Comparison of ENCODE assay signal across 7 cellular contexts in the genomic region with DNA sequence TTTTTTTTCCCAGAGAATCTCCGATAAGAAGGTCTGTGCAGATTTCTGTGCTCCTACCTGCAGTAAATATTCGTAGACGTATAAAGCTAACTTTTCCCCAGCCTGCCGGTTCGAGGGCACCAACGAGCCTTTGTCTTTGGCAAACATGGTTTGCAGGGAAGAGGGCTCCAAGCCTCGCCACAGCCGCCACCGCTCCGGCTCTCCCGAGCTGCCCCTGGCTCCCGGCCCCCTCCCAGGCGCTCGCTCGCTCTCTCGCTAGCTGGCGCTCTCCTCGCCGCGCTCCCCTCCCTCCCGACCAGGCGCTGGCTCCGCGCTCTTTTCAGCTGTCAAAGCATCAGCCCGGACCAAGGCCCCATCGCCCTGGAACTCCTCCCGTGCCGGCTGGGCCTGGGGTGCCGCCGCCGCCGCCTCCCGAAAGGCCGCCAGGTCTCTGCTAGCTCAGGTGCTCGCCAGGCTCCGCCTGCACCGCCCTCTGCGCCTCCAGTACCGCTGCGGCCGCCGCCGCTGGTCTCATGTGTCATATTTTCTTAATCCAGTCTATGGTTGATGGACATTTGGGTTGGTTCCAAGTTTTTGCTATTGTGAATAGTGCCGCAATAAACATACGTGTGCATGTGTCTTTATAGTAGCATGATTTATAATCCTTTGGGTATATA. TPM values are rescaled to one million over a fixed set of nuclear protein-coding genes. Genes with fewer than 3 reads are reported as not detected.
"Had no signal": no experiment of that assay in that cellular context is flagged by ENCODE, and none has a peak within 500 bp of the region (broad histone marks: within the 10 kb centered on the region; RNA-seq: fewer than 3 reads in every experiment).

No MANE protein-coding gene starts in this region.

RNA-seq across cellular contexts. Expression of gene OR11H12, which starts 45.3 kb away (rescaled TPM):
- total RNA-seq: GM23248, GM23338, H1, H4, H7, H9, HFFc6 had no signal
- polyA plus RNA-seq: GM23248, GM23338, H1 had no signal
